Comparison of ENCODE assay signal across 27 cellular contexts in the genomic region with DNA sequence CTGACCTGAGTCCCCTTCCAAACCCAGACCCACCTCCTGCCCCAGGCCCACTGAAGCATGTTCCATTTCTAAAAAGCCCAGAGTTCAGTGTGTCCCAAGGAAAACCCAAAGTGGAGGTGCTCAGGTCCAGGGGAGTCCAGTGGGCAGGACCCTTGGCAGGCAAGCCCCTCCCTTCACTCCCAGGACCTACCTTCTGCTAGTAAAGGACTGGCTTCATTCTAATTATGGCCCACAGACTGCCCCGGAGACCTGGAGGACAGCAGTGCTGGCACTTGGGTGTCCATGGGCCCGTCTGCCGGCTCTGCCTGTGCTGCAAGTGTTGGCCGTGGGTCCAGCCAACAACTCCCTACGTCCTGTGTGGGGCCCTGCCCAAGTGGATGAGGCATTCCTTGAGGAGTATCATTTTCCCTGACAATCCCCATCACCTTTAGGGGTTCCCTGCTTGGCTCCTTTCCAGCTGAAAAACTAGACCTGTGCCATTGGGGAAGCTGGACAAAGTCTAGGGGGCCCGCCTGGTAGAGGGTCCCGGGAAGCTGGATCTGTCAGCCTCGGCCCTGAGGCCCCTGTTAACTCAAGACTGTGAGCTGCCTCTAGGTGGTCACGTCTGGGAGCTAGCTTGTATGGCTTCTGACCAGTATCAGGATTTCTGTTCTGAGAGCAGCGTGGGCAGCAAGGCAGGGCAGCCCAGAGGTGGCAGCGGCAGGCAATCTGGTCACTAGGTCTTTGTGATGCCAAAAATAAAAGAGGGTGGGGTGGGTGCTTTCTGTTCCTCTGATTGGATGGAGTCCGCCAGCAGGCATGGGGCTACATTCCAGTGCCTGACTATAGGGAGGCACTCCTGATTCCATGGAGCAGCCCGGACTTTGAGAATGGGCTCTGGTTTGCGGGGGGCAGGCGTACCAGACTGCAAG. TPM values are rescaled to one million over a fixed set of nuclear protein-coding genes. Genes with fewer than 3 reads are reported as not detected.
DNase-seq lines count a peak whose midpoint lies in the region; ATAC-seq and TF ChIP-seq lines count a peak whose summit lies in the region.
"Had no signal": no experiment of that assay in that cellular context is flagged by ENCODE, and none has a peak within 500 bp of the region (broad histone marks: within the 10 kb centered on the region; RNA-seq: fewer than 3 reads in every experiment).

No MANE protein-coding gene starts in this region.

- peaks cover 57% of the 10 kb centered on the region for H3K27me3 Mint-ChIP-seq in T-helper 17 cell
- H3K27me3 Mint-ChIP-seq in nephron progenitor cell (ENCODE audit: low read depth, poor library complexity), result peaks cover 38% of the 10 kb centered on the region
- H3K27me3 Mint-ChIP-seq in type B pancreatic cell, result peaks cover 47% of the 10 kb centered on the region

- DNase-seq in heart right ventricle (no peak), right cardiac atrium (no peak), T-helper 17 cell (no peak), nephron progenitor cell (no peak), type B pancreatic cell (ENCODE audit: extremely low spot score, unreplicated experiment) (no peak), HCEC 1CT (no peak)
- no peak for DNase-seq in stimulated activated CD4-positive, alpha-beta T cell treated with anti-CD3 and anti-CD28 coated beads, Interleukin-2, amount 100 ng/mL, for 48 hours
- DNase-seq: Calu3; CD4-positive, alpha-beta memory T cell; DMS53; EL; Karpas-422; NCI-H1048; NCI-H1436; NCI-H1930; NCI-H226; NCI-H524; NCI-H82; OCI-M1; SIG-M5 had no signal

- no peaks in the 10 kb centered on the region for H3K36me3 Mint-ChIP-seq in T-helper 17 cell (ENCODE audit: low read depth)
- peaks cover 34% of the 10 kb centered on the region for H3K36me3 Mint-ChIP-seq in nephron progenitor cell (ENCODE audit: low read depth)
- peaks cover 18% of the 10 kb centered on the region for H3K36me3 Mint-ChIP-seq in type B pancreatic cell
- H3K36me3 Mint-ChIP-seq: CD4-positive, alpha-beta memory T cell had no signal

- ATAC-seq in heart right ventricle, result peak; percentile 20 to 82 (median 47)
- no peak for ATAC-seq in right cardiac atrium
- ATAC-seq in T-helper 17 cell, result no peak
- no peak for ATAC-seq in GM18511 (IDR thresholded peaks at IDR 0.05; ENCODE audit: unreplicated experiment)
- ATAC-seq: GM12878 had no signal

- H3K4me1 Mint-ChIP-seq in T-helper 17 cell, result peaks cover 5% of the 10 kb centered on the region
- H3K4me1 Mint-ChIP-seq in nephron progenitor cell, result peaks cover 65% of the 10 kb centered on the region
- H3K4me1 Mint-ChIP-seq in type B pancreatic cell (ENCODE audit: unreplicated experiment), result peaks cover 19% of the 10 kb centered on the region

- H3K4me3 ChIP-seq in heart right ventricle (no peak overlapping the region), right cardiac atrium (ENCODE audit: low read length) (no peak overlapping the region)
- H3K4me3 ChIP-seq: A549, BLaER1, GM12878 had no signal

- peaks cover 0 to 21% (median 0%) of the 10 kb centered on the region in 9 donors for H3K36me3 ChIP-seq in heart right ventricle

- H3K9me3 ChIP-seq in heart right ventricle, result no peaks in the 10 kb centered on the region
- no peaks in the 10 kb centered on the region for H3K9me3 ChIP-seq in right cardiac atrium (ENCODE audit: control insufficient read depth, low read length)
- H3K9me3 ChIP-seq in T-helper 17 cell (ENCODE audit: control insufficient read depth, low read length, poor library complexity, severe bottlenecking), result no peaks in the 10 kb centered on the region
- H3K9me3 ChIP-seq: A549, BLaER1 had no signal

- H3K27ac ChIP-seq in heart right ventricle (peak overlapping the region in 1 of 10 donors; percentile 34), right cardiac atrium (ENCODE audit: low read length) (no peak overlapping the region)
- H3K27ac ChIP-seq: BLaER1 had no signal

- peaks cover 9 to 38% (median 23%) of the 10 kb centered on the region in 9 donors for H3K4me1 ChIP-seq in heart right ventricle
- no peaks in the 10 kb centered on the region for H3K4me1 ChIP-seq in right cardiac atrium (ENCODE audit: control insufficient read depth, insufficient read depth, low read length)

- H3K4me3 Mint-ChIP-seq in T-helper 17 cell (no peak overlapping the region), nephron progenitor cell (no peak overlapping the region), type B pancreatic cell (no peak overlapping the region)
- H3K4me3 Mint-ChIP-seq: CD4-positive, alpha-beta memory T cell had no signal

- intact Hi-C loops in heart right ventricle (cut with DNase I) (loop anchor here (5.0 to 10.0 kb wide), 8 partner anchors 39 to 206 kb away; no protein-coding TSS in a partner anchor), right cardiac atrium (cut with DNase I) (loop anchor here in 3 of 4 donors (5.0 to 10.0 kb wide), 3 partner anchors 129 to 206 kb away; no protein-coding TSS in a partner anchor)

- peaks cover 21 to 66% (median 62%) of the 10 kb centered on the region in 7 donors for H3K27me3 ChIP-seq in heart right ventricle
- no peaks in the 10 kb centered on the region for H3K27me3 ChIP-seq in right cardiac atrium (ENCODE audit: control insufficient read depth, insufficient read depth)

- H3K27ac Mint-ChIP-seq in T-helper 17 cell (peak overlapping the region; percentile 8), nephron progenitor cell (peak overlapping the region; percentile 43), type B pancreatic cell (no peak overlapping the region)
- H3K27ac Mint-ChIP-seq: CD4-positive, alpha-beta memory T cell had no signal

- WGBS in heart right ventricle, 2 donors, result 62 to 74% methylated on average over 15 of the region's 15 CpGs
- 82% methylated on average over 15 of the region's 15 CpGs for WGBS in right cardiac atrium

- H3K9me3 Mint-ChIP-seq in nephron progenitor cell, result no peaks in the 10 kb centered on the region
- no peaks in the 10 kb centered on the region for H3K9me3 Mint-ChIP-seq in type B pancreatic cell
- H3K9me3 Mint-ChIP-seq: CD4-positive, alpha-beta memory T cell had no signal

- TF ChIP-seq CTCF in heart right ventricle (IDR thresholded peaks at IDR 0.05), result no peak
- no peak for TF ChIP-seq CTCF in nephron progenitor cell (IDR thresholded peaks at IDR 0.05)
- no peak for TF ChIP-seq CTCF in type B pancreatic cell (conservative IDR thresholded peaks at IDR 0.05)

RNA-seq across cellular contexts. Expression of a gene that starts 8.2 kb away (rescaled TPM):
- 1 to 10 TPM; 1.5 to 3.9 (median 2.7) TPM for total RNA-seq in heart right ventricle
- 1 to 10 TPM; 2.9 to 7.1 TPM for polyA plus RNA-seq in heart right ventricle
- total RNA-seq in right cardiac atrium, result 1 to 10 TPM; 1.5 to 3.5 (median 2.4) TPM
- 2.4 TPM for polyA plus RNA-seq in right cardiac atrium
- under 1 TPM in 1 of 2 donors, not detected in 1; 0.18 TPM for total RNA-seq in T-helper 17 cell
- total RNA-seq in type B pancreatic cell (ENCODE audit: low replicate concordance), result 21.6 and 72.0 TPM in 2 replicates
- polyA plus RNA-seq: CD4-positive, alpha-beta memory T cell had no signal

RNA-seq across cellular contexts. Expression of a gene that starts 10.7 kb away (rescaled TPM):
- total RNA-seq in heart right ventricle (1 to 10 TPM; 4.3 to 9.3 (median 5.6) TPM), right cardiac atrium (1 to 10 TPM; 2.4 to 7.3 (median 5.5) TPM), T-helper 17 cell (1 to 10 TPM; 2.5 to 3.6 TPM), type B pancreatic cell (ENCODE audit: low replicate concordance) (13.3 and 16.0 TPM in 2 replicates)
- polyA plus RNA-seq in heart right ventricle (1 to 10 TPM; 2.2 to 4.1 TPM), right cardiac atrium (3.8 TPM)

RNA-seq across cellular contexts. Expression of a gene that starts 53.1 kb away (rescaled TPM):
- total RNA-seq in heart right ventricle, result 10 to 100 TPM; 21.6 to 38.2 (median 26.4) TPM
- 1 to 10 TPM; 9.4 to 9.8 TPM for polyA plus RNA-seq in heart right ventricle
- total RNA-seq in right cardiac atrium, result 10 to 100 TPM; 26.9 to 32.6 (median 30.3) TPM
- polyA plus RNA-seq in right cardiac atrium, result 19.8 TPM
- total RNA-seq in T-helper 17 cell, result 100 to 1,000 TPM; 103 to 110 TPM
- total RNA-seq in type B pancreatic cell (ENCODE audit: low replicate concordance), result 39.6 and 76.2 TPM in 2 replicates

RNA-seq across cellular contexts. Expression of a gene that starts 55.4 kb away (rescaled TPM):
- total RNA-seq in heart right ventricle (not detected), right cardiac atrium (not detected), T-helper 17 cell (not detected), type B pancreatic cell (ENCODE audit: low replicate concordance) (5.3 and 20.5 TPM in 2 replicates)
- polyA plus RNA-seq in heart right ventricle (not detected), right cardiac atrium (not detected)
- total RNA-seq: Calu3, H1, MCF 10A, RPMI7951 had no signal
- polyA plus RNA-seq: A549, H1 had no signal

Comparison
In these comparisons a context has a peak if more than half of its experiments do, and no peak if none do; other contexts are left out.
1. ATAC-seq: peak in heart right ventricle (8 of 8); none in right cardiac atrium (0 of 2), T-helper 17 cell (single experiment) and GM18511 (single experiment).